23 cellular contexts compared by ENCODE assay signal in the genomic region with DNA sequence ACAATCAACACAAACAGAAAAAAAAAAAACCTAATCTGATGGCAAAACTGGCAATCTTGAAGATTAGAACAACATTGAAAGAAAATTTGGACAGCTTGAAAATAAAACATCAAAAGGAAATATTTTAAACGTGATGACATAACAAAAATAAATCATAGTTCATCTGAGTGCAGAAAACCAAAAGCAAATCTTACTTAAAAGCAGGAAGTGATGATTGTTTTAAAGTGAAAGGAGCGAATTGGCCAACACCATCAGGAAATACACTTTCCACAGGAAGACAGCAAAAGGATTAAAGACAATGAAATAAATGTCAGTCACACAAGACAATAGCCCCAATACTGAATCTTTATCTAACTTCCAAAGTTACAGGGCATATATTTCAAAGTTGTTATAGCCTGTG.
"Had no signal": no experiment of that assay in that cellular context is flagged by ENCODE, and none has a peak within 500 bp of the region (broad histone marks: within the 10 kb centered on the region; RNA-seq: fewer than 3 reads in every experiment).

No MANE protein-coding gene starts in this region.

- H3K27ac ChIP-seq: adrenal gland, breast epithelium, RWPE1, SJCRH30, WERI-Rb-1 had no signal

- H3K27me3 ChIP-seq: adrenal gland, breast epithelium, SJCRH30 had no signal

- H3K4me3 ChIP-seq: adrenal gland, breast epithelium, SJCRH30 had no signal

- H3K4me2 ChIP-seq: SK-N-SH had no signal

- H3K27ac Mint-ChIP-seq: activated CD8-positive, alpha-beta T cell treated with anti-CD3 and anti-CD28 coated beads, Interleukin-2, amount 10 ng/mL, durations not matched to agents 7 days and 5 days; activated naive CD8-positive, alpha-beta T cell treated with anti-CD3 and anti-CD28 coated beads, Interleukin-2, amount 10 ng/mL, durations not matched to agents 7 days and 5 days had no signal

- H3K9me3 ChIP-seq: adrenal gland, breast epithelium, SJCRH30, SK-N-SH had no signal

- H3K9ac ChIP-seq: SK-N-SH had no signal

- H3K4me1 ChIP-seq: adrenal gland, breast epithelium, SJCRH30 had no signal

- H3K36me3 Mint-ChIP-seq: activated naive CD8-positive, alpha-beta T cell treated with anti-CD3 and anti-CD28 coated beads, Interleukin-2, amount 10 ng/mL, durations not matched to agents 7 days and 5 days had no signal

- DNase-seq: activated CD4-positive, alpha-beta T cell treated with anti-CD3 and anti-CD28 coated beads for 4 hours; activated CD8-positive, alpha-beta memory T cell treated with anti-CD3 and anti-CD28 coated beads, Interleukin-2, amount 50 U/mL, for 48 hours; activated CD8-positive, alpha-beta T cell treated with anti-CD3 and anti-CD28 coated beads, Interleukin-2, amount 10 ng/mL, durations not matched to agents 7 days and 5 days; activated naive CD4-positive, alpha-beta T cell treated with anti-CD3 and anti-CD28 coated beads, Interleukin-2, amount 50 U/mL, for 16 hours; activated naive CD8-positive, alpha-beta T cell treated with anti-CD3 and anti-CD28 coated beads, Interleukin-2, amount 10 ng/mL, durations not matched to agents 7 days and 5 days; activated T-cell treated with anti-CD3 and anti-CD28 coated beads, Interleukin-2, amount 50 U/mL, for 1 hour; adrenal gland; aorta; caudate nucleus; KG1; NCI-H1105; NCI-H1436; NCI-H1694 treated with DMSO at 0.1 percent for 48 hours; NCI-H2029 treated with DMSO at 0.1 percent for 48 hours; NCI-H345; NCI-H510A; Right ventricle myocardium superior; SJCRH30; T-helper 1 cell; WERI-Rb-1 had no signal

- H3K4me3 Mint-ChIP-seq: activated CD8-positive, alpha-beta T cell treated with anti-CD3 and anti-CD28 coated beads, Interleukin-2, amount 10 ng/mL, durations not matched to agents 7 days and 5 days; activated naive CD8-positive, alpha-beta T cell treated with anti-CD3 and anti-CD28 coated beads, Interleukin-2, amount 10 ng/mL, durations not matched to agents 7 days and 5 days had no signal

- H3K27me3 Mint-ChIP-seq: activated naive CD8-positive, alpha-beta T cell treated with anti-CD3 and anti-CD28 coated beads, Interleukin-2, amount 10 ng/mL, durations not matched to agents 7 days and 5 days had no signal

- H3K4me1 Mint-ChIP-seq: activated naive CD8-positive, alpha-beta T cell treated with anti-CD3 and anti-CD28 coated beads, Interleukin-2, amount 10 ng/mL, durations not matched to agents 7 days and 5 days had no signal

- H3K36me3 ChIP-seq: adrenal gland, breast epithelium, SJCRH30, WERI-Rb-1 had no signal
